ENCODE assay signal across 20 cellular contexts in genomic region chr11:75775056-75775455, GRCh38. TPM values are rescaled to one million over a fixed set of nuclear protein-coding genes. Genes with fewer than 3 reads are reported as not detected.
DNase-seq lines count a peak whose midpoint lies in the region; ATAC-seq, FAIRE-seq and TF ChIP-seq lines count a peak whose summit lies in the region.
"Had no signal": no experiment of that assay in that cellular context is flagged by ENCODE, and none has a peak within 500 bp of the region (broad histone marks: within the 10 kb centered on the region; RNA-seq: fewer than 3 reads in every experiment).

No MANE protein-coding gene starts in this region.

- TF ChIP-seq POLR2A in sigmoid colon (IDR thresholded peaks at IDR 0.05): no peak

- no peaks in the 10 kb centered on the region for H3K27me3 ChIP-seq in sigmoid colon
- H3K27me3 ChIP-seq in Caco-2 (replicated peaks; ENCODE audit: control insufficient read depth, insufficient read depth, low read length): no peaks in the 10 kb centered on the region
- no peaks in the 10 kb centered on the region for H3K27me3 ChIP-seq in left lung

- no peak for TF ChIP-seq EP300 in sigmoid colon (IDR thresholded peaks at IDR 0.05)

- no peaks in the 10 kb centered on the region for H3K9me3 ChIP-seq in OCI-LY7 (ENCODE audit: low read length)
- no peaks in the 10 kb centered on the region for H3K9me3 ChIP-seq in kidney (ENCODE audit: control insufficient read depth in 1 of 2, low read length in 2 of 2)
- no peaks in the 10 kb centered on the region for H3K9me3 ChIP-seq in sigmoid colon
- no peaks in the 10 kb centered on the region for H3K9me3 ChIP-seq in Caco-2
- no peaks in the 10 kb centered on the region for H3K9me3 ChIP-seq in left lung
- H3K9me3 ChIP-seq: A549, HAP-1 had no signal

- H3K4me1 Mint-ChIP-seq in Caco-2 (ENCODE audit: low read depth, unreplicated experiment): peaks cover 34% of the 10 kb centered on the region

- no peak overlapping the region for H3K4me3 ChIP-seq in OCI-LY7 (ENCODE audit: low read depth, low read length, poor library complexity, severe bottlenecking)
- H3K4me3 ChIP-seq in kidney (ENCODE audit: low read length in 2 of 2): no peak overlapping the region
- H3K4me3 ChIP-seq in sigmoid colon: no peak overlapping the region
- no peak overlapping the region for H3K4me3 ChIP-seq in Caco-2 (ENCODE audit: low read depth, low read length)
- H3K4me3 ChIP-seq in left lung: no peak overlapping the region
- H3K4me3 ChIP-seq: A549, HAP-1 had no signal

- ATAC-seq in GM21723 (IDR thresholded peaks at IDR 0.05; ENCODE audit: unreplicated experiment) (no peak), left lung (no peak)
- ATAC-seq: A549 had no signal

- H3K27ac ChIP-seq in OCI-LY7 (ENCODE audit: low read depth, low read length, poor library complexity, severe bottlenecking) (no peak overlapping the region), kidney (ENCODE audit: low read depth in 2 of 2, low read length in 2 of 2) (no peak overlapping the region), sigmoid colon (no peak overlapping the region), left lung (no peak overlapping the region)
- H3K27ac ChIP-seq: A549, HL-60 had no signal

- POLR2A ChIA-PET in OCI-LY7 (lab: Charles Lee) (no interaction called here), Caco-2 (lab: Charles Lee) (no interaction called here)

- H3K36me3 Mint-ChIP-seq in Caco-2 (ENCODE audit: insufficient read depth, unreplicated experiment): no peaks in the 10 kb centered on the region

- H3K36me3 ChIP-seq in OCI-LY7 (ENCODE audit: insufficient read depth, low read length): no peaks in the 10 kb centered on the region
- no peaks in the 10 kb centered on the region for H3K36me3 ChIP-seq in kidney (ENCODE audit: control insufficient read depth in 1 of 2, insufficient read depth in 2 of 2, low read length in 2 of 2)
- H3K36me3 ChIP-seq in sigmoid colon: no peaks in the 10 kb centered on the region
- H3K36me3 ChIP-seq in Caco-2 (ENCODE audit: control insufficient read depth, insufficient read depth, low read length): peaks cover 10% of the 10 kb centered on the region
- H3K36me3 ChIP-seq in left lung: no peaks in the 10 kb centered on the region
- H3K36me3 ChIP-seq: HAP-1 had no signal

- intact Hi-C loops in OCI-LY7 (cut with micrococcal nuclease; ENCODE audit: unreplicated experiment): no loop called here
- intact Hi-C loops in kidney (cut with DNase I): no loop called here
- intact Hi-C loops in sigmoid colon (cut with DNase I): no loop called here
- intact Hi-C loops in Caco-2 (cut with micrococcal nuclease; ENCODE audit: unreplicated experiment): no loop called here
- intact Hi-C loops in left lung (cut with DNase I): no loop called here

- CTCF ChIA-PET in OCI-LY7 (lab: Charles Lee; ENCODE audit: unreplicated experiment) (no interaction called here), Caco-2 (lab: Charles Lee) (interaction anchor here (1.7 kb wide), 1 partner anchor 11 kb away, joined by 7 read pairs; no protein-coding TSS in a partner anchor)

- BruUV-seq in OCI-LY7 (replicated peaks; lab: Mats Ljungman, UMichigan): no TSS peak
- no TSS peak for BruUV-seq in Caco-2 (replicated peaks; lab: Mats Ljungman, UMichigan)

- H3K9ac ChIP-seq in kidney (ENCODE audit: low read length in 2 of 2): no peak overlapping the region

- no peaks in the 10 kb centered on the region for H4K20me1 ChIP-seq in OCI-LY7 (ENCODE audit: insufficient read depth, low read length)

- peak; percentile 55 for TF ChIP-seq CTCF in OCI-LY7 (conservative IDR thresholded peaks at IDR 0.05; ENCODE audit: low read length)
- TF ChIP-seq CTCF in kidney (IDR thresholded peaks at IDR 0.05; ENCODE audit: borderline replicate concordance, extremely low read depth, insufficient read depth): no peak
- TF ChIP-seq CTCF in sigmoid colon (IDR thresholded peaks at IDR 0.05): no peak
- TF ChIP-seq CTCF in Caco-2 (IDR thresholded peaks at IDR 0.05; ENCODE audit: insufficient read depth in 1 of 2, low read depth in 1 of 2, low read length in 1 of 2, severe bottlenecking in 1 of 2, unreplicated experiment in 1 of 2): no peak
- no peak for TF ChIP-seq CTCF in left lung (IDR thresholded peaks at IDR 0.05)

- H3K4me3 Mint-ChIP-seq in Caco-2 (ENCODE audit: unreplicated experiment): no peak overlapping the region

- DNase-seq in ELF-1 (ENCODE audit: low read depth, low spot score) (peak; percentile 31), OCI-LY7 (ENCODE audit: low spot score) (peak; percentile 34), kidney (peak; percentile 28), sigmoid colon (peak; percentile 32), Caco-2 (no peak), NCI-H524 (lab: John Stamatoyannopoulos, UW) (no peak), left lung (no peak)
- DNase-seq: COR-L47, DMS153, NCI-H1417 treated with DMSO at 0.1 percent for 48 hours, NCI-H1930, NCI-H2171 treated with DMSO at 0.1 percent for 48 hours, NCI-H446 treated with DMSO at 0.1 percent for 48 hours, NCI-H774 had no signal

- H2AFZ ChIP-seq in OCI-LY7 (ENCODE audit: low read length): no peak overlapping the region

- H3K4me2 ChIP-seq in OCI-LY7 (ENCODE audit: low read length): no peak overlapping the region
- H3K4me2 ChIP-seq: A549 had no signal

- H3K9me3 Mint-ChIP-seq in Caco-2 (ENCODE audit: unreplicated experiment): no peaks in the 10 kb centered on the region

- no peak for FAIRE-seq in kidney (lab: Jason Lieb, UNC)
- FAIRE-seq: A549, HTR-8/SVneo had no signal

- no peaks in the 10 kb centered on the region for H3K27me3 Mint-ChIP-seq in Caco-2 (ENCODE audit: insufficient read depth, unreplicated experiment)

- H3K27ac Mint-ChIP-seq in Caco-2 (ENCODE audit: unreplicated experiment): no peak overlapping the region

- WGBS in sigmoid colon, 2 donors: 97% methylated on average over 3 of the region's 3 CpGs

- H3K79me2 ChIP-seq in OCI-LY7 (ENCODE audit: insufficient read depth, low read depth, low read length): no peaks in the 10 kb centered on the region

- H3K4me1 ChIP-seq in OCI-LY7 (ENCODE audit: insufficient read depth, low read length, poor library complexity, severe bottlenecking) (peaks cover 58% of the 10 kb centered on the region), kidney (ENCODE audit: control insufficient read depth in 1 of 2, insufficient read depth in 1 of 2, low read depth in 1 of 2, low read length in 2 of 2) (no peaks in the 10 kb centered on the region), sigmoid colon (no peaks in the 10 kb centered on the region), Caco-2 (no peaks in the 10 kb centered on the region), left lung (peaks cover 0 to 95% of the 10 kb centered on the region in 2 donors)
- H3K4me1 ChIP-seq: A549, HAP-1 had no signal

- H3K9me2 ChIP-seq in OCI-LY7 (ENCODE audit: insufficient read depth, low read length): no peaks in the 10 kb centered on the region

RNA-seq across cellular contexts. Expression of gene DGAT2, which starts 6.5 kb away (rescaled TPM):
- total RNA-seq in OCI-LY7 (2014; rRNA removed; shearing (Covaris generic)): 6.5 and 13.8 TPM in 2 replicates
- total RNA-seq in OCI-LY7 (2022) (5.6 and 7.0 TPM in 2 replicates), kidney (1.4 TPM), sigmoid colon (10 to 100 TPM in 1 of 4 donors, 1 to 10 TPM in 1, under 1 TPM in 2; 0.55 to 20.3 (median 0.92) TPM), Caco-2 (2022) (73.6 and 75.8 TPM in 2 replicates), left lung (10 to 100 TPM in 1 of 2 donors, 1 to 10 TPM in 1; 8.1 to 14.9 TPM)
- polyA plus RNA-seq in kidney (ENCODE audit: insufficient read depth, low read depth, low replicate concordance) (7.0 TPM), sigmoid colon (10 to 100 TPM in 1 of 3 donors, 1 to 10 TPM in 2; 1.2 to 16.5 (median 3.6) TPM)

RNA-seq across cellular contexts. Expression of gene UVRAG, which starts 40.0 kb away (rescaled TPM):
- total RNA-seq in OCI-LY7 (2014; rRNA removed; shearing (Covaris generic)): 34.9 and 43.7 TPM in 2 replicates
- total RNA-seq in OCI-LY7 (2022) (62.2 and 73.3 TPM in 2 replicates), kidney (27.9 TPM), sigmoid colon (10 to 100 TPM; 29.3 to 43.2 (median 35.6) TPM), Caco-2 (2022) (30.4 and 31.3 TPM in 2 replicates), left lung (10 to 100 TPM; 29.6 to 36.0 TPM)
- polyA plus RNA-seq in kidney (ENCODE audit: insufficient read depth, low read depth, low replicate concordance) (7.2 TPM), sigmoid colon (10 to 100 TPM in 1 of 3 donors, 1 to 10 TPM in 2; 4.9 to 10.8 (median 6.6) TPM)

RNA-seq across cellular contexts. Expression of gene MOGAT2, which starts 57.4 kb away (rescaled TPM):
- total RNA-seq in OCI-LY7 (2014; rRNA removed; shearing (Covaris generic)): not detected in 2 replicates
- not detected in 2 replicates for total RNA-seq in OCI-LY7 (2022)
- not detected for total RNA-seq in kidney
- polyA plus RNA-seq in kidney (ENCODE audit: insufficient read depth, low read depth, low replicate concordance): 1.1 TPM
- total RNA-seq in sigmoid colon: under 1 TPM in 1 of 4 donors, not detected in 3; 0.36 TPM
- polyA plus RNA-seq in sigmoid colon: 10 to 100 TPM; 26.4 to 98.5 (median 28.2) TPM
- total RNA-seq in Caco-2 (2022): 0.39 and 0.56 TPM in 2 replicates
- not detected for total RNA-seq in left lung
- total RNA-seq: SK-MEL-5 had no signal
- polyA plus RNA-seq: A549 had no signal

Comparison
In these comparisons a context has a peak if more than half of its experiments do, and no peak if none do; other contexts are left out.
1. DNase-seq: peak in ELF-1 (single experiment), OCI-LY7 (single experiment), kidney (single experiment) and sigmoid colon (single experiment); none in Caco-2 (0 of 2), NCI-H524 (0 of 2) and left lung (0 of 2).